ENCODE assay signal across 17 cellular contexts in the genomic region with DNA sequence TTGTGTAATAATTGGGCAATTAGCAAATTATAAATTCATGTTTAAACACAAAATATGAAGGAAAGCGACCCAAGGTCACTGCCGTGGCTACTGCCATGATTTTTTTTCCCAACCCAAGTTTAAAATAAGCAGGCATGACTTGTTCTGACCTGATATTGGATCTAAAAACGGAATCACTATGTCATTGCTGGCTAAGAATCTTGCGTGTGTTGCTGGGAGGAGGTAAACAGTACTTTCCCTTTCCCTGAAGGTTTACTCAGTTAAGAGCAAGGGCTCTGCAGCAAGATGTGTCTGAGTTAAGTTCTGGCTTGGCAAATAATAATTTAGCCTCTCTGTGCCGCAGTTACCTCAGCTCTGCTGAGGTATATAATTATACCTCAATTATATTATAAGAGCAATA.
DNase-seq lines count a peak whose midpoint lies in the region; ATAC-seq, FAIRE-seq and TF ChIP-seq lines count a peak whose summit lies in the region.
"Had no signal": no experiment of that assay in that cellular context is flagged by ENCODE, and none has a peak within 500 bp of the region (broad histone marks: within the 10 kb centered on the region; RNA-seq: fewer than 3 reads in every experiment).

No MANE protein-coding gene starts in this region.

- BruUV-seq in HepG2 (replicated peaks; lab: Mats Ljungman, UMichigan): no TSS peak

- no peak overlapping the region for H2AFZ ChIP-seq in HepG2 (ENCODE audit: low read length)

- POLR2A ChIA-PET in HepG2 (lab: Yijun Ruan, JAX): no interaction called here

- TF ChIP-seq RAD21 in liver (IDR thresholded peaks at IDR 0.05) (no peak), HepG2 (CRISPR knock-in tag; IDR thresholded peaks at IDR 0.05) (no peak)

- FAIRE-seq in HepG2 (lab: Jason Lieb, UNC): no peak
- peak; percentile 29 for FAIRE-seq in pancreas (lab: Jason Lieb, UNC)
- FAIRE-seq: A549, K562, urothelium cell line had no signal

- no peaks in the 10 kb centered on the region for H3K79me2 ChIP-seq in HepG2 (ENCODE audit: insufficient read depth, low read length)

- no peaks in the 10 kb centered on the region for H3K36me3 ChIP-seq in liver (ENCODE audit: control insufficient read depth in 4 of 4, insufficient read depth in 3 of 4, low read depth in 1 of 4, low read length in 3 of 4)
- no peaks in the 10 kb centered on the region; a peak in 1 of 5 replicates for H3K36me3 ChIP-seq in HepG2 (replicated peaks in 1 of 2; ENCODE audit: control insufficient read depth in 1 of 2, insufficient read depth in 2 of 2, low read length in 2 of 2)
- no peaks in the 10 kb centered on the region for H3K36me3 ChIP-seq in pancreas
- no peaks in the 10 kb centered on the region for H3K36me3 ChIP-seq in aorta (ENCODE audit: control insufficient read depth in 1 of 2, insufficient read depth in 2 of 2, low read length in 1 of 2)

- H4K20me1 ChIP-seq in HepG2 (ENCODE audit: insufficient read depth, low read length): no peaks in the 10 kb centered on the region

- no peak overlapping the region for H3K4me2 ChIP-seq in HepG2 (ENCODE audit: low read depth, low read length)
- H3K4me2 ChIP-seq: A549, smooth muscle cell had no signal

- TF ChIP-seq POLR2A in HepG2 (IDR thresholded peaks at IDR 0.05; ENCODE audit: insufficient read depth in 1 of 2, low read depth in 2 of 2, low read length in 2 of 2): no peak

- H3K9ac ChIP-seq in liver (ENCODE audit: low read depth in 1 of 2, low read length in 2 of 2) (no peak overlapping the region), HepG2 (ENCODE audit: insufficient read depth, low read depth, low read length) (no peak overlapping the region)

- H3K27me3 ChIP-seq in liver (ENCODE audit: control insufficient read depth in 4 of 4, insufficient read depth in 4 of 4, low read length in 3 of 4) (no peaks in the 10 kb centered on the region), HepG2 (ENCODE audit: control insufficient read depth in 1 of 2, insufficient read depth in 2 of 2, low read length in 2 of 2) (no peaks in the 10 kb centered on the region), foreskin keratinocyte (no peaks in the 10 kb centered on the region), pancreas (no peaks in the 10 kb centered on the region), aorta (ENCODE audit: control insufficient read depth in 1 of 2, insufficient read depth in 2 of 2, low read length in 1 of 2) (no peaks in the 10 kb centered on the region)

- H3K9me3 ChIP-seq in liver (ENCODE audit: control insufficient read depth in 4 of 4, low read length in 3 of 4): peaks cover 0 to 2% (median 0%) of the 10 kb centered on the region in 4 donors
- 0 out of 2 replicates have a peak, but pooled peaks cover 5% of the 10 kb centered on the region for H3K9me3 ChIP-seq in HepG2 (ENCODE audit: low read length)
- H3K9me3 ChIP-seq in pancreas: no peaks in the 10 kb centered on the region
- no peaks in the 10 kb centered on the region for H3K9me3 ChIP-seq in aorta (ENCODE audit: control insufficient read depth, low read length)
- H3K9me3 ChIP-seq: Caco-2 had no signal

- H3K4me3 ChIP-seq in liver (ENCODE audit: low read depth in 1 of 3, low read length in 3 of 3): no peak overlapping the region
- H3K4me3 ChIP-seq in HepG2 (replicated peaks in 1 of 3; ENCODE audit: insufficient read depth in 1 of 3, low read depth in 2 of 3, low read length in 3 of 3): no peak overlapping the region
- no peak overlapping the region for H3K4me3 ChIP-seq in pancreas
- peak overlapping the region in 1 of 2 donors; percentile 36 for H3K4me3 ChIP-seq in aorta (ENCODE audit: low read length in 2 of 2)
- H3K4me3 ChIP-seq: A549, K562, smooth muscle cell had no signal

- no peak overlapping the region for H3K27ac ChIP-seq in liver (ENCODE audit: low read depth in 1 of 2, low read length in 2 of 2)
- no peak overlapping the region for H3K27ac ChIP-seq in HepG2 (ENCODE audit: extremely low read length, insufficient read depth, low read length)
- peak overlapping the region; percentile 4 for H3K27ac ChIP-seq in foreskin keratinocyte
- H3K27ac ChIP-seq in pancreas: no peak overlapping the region
- H3K27ac ChIP-seq in aorta (ENCODE audit: low read depth in 1 of 2, low read length in 2 of 2): peak overlapping the region; percentile 10 to 80
- H3K27ac ChIP-seq: A549 had no signal

- CTCF ChIA-PET in HepG2 (lab: Yijun Ruan, JAX; ENCODE audit: low intra/inter-chr PET ratio, low total read pairs): no interaction called here

- TF ChIP-seq EP300 in HepG2 (IDR thresholded peaks at IDR 0.05; ENCODE audit: low read depth in 2 of 2, low read length in 2 of 2) (no peak), HepG2 (CRISPR knock-in tag; IDR thresholded peaks at IDR 0.05; ENCODE audit: borderline replicate concordance) (no peak)

- ATAC-seq in HepG2: no peak
- peak; percentile 68 for ATAC-seq in foreskin keratinocyte
- ATAC-seq in pancreas: peak; percentile 33 to 82 (median 65)
- peak; percentile 78 for ATAC-seq in aorta (ENCODE audit: low FRiP score)
- ATAC-seq: A549; activated CD4-positive, CD25-positive, alpha-beta regulatory T cell treated with anti-CD3 and anti-CD28 coated beads, Interleukin-2, amount 50 U/mL, for 24 hours; K562 had no signal

- in situ Hi-C loops in HepG2 (cut with HindIII; ENCODE audit: extremely low pct_ligation_motif_present, low pct_unique_long_range_greater_than_20kb): no loop called here

- DNase-seq in HepG2 (ENCODE audit: low spot score) (no peak), foreskin keratinocyte (peak in 1 of 2 donors; percentile 63), pancreas (no peak), aorta (no peak), NCI-H345 (lab: John Stamatoyannopoulos, UW) (no peak), SHP77 treated with DMSO at 0.1 percent for 48 hours (lab: John Stamatoyannopoulos, UW) (no peak), DMS153 treated with DMSO at 0.1 percent for 48 hours (lab: John Stamatoyannopoulos, UW; ENCODE audit: unreplicated experiment) (no peak)
- DNase-seq: activated T-cell treated with anti-CD3 and anti-CD28 coated beads, Interleukin-2, amount 50 U/mL, for 1 hour; Caco-2; erythroblast; NCI-H1930 had no signal

- intact Hi-C loops in HepG2 (cut with micrococcal nuclease; ENCODE audit: unreplicated experiment) (no loop called here), pancreas (cut with DNase I) (no loop called here), aorta (cut with DNase I) (no loop called here)

- WGBS in liver: 79% methylated on average over 5 of the region's 5 CpGs
- WGBS in HepG2 (ENCODE audit: low lambda C conversion rate): 96% methylated on average over 5 of the region's 5 CpGs
- 40 to 42% methylated on average over 5 of the region's 5 CpGs for WGBS in pancreas, 2 donors
- WGBS in aorta, 2 donors: 7% methylated on average over 5 of the region's 5 CpGs

- H3K4me1 ChIP-seq in liver (ENCODE audit: control insufficient read depth in 4 of 4, insufficient read depth in 4 of 4, low read length in 3 of 4) (no peaks in the 10 kb centered on the region), HepG2 (ENCODE audit: insufficient read depth, low read length) (no peaks in the 10 kb centered on the region), foreskin keratinocyte (peaks cover 4% of the 10 kb centered on the region), pancreas (no peaks in the 10 kb centered on the region), aorta (ENCODE audit: control insufficient read depth in 1 of 2, insufficient read depth in 2 of 2, low read length in 2 of 2) (peaks cover 5 to 8% of the 10 kb centered on the region in 2 donors)
- H3K4me1 ChIP-seq: A549, Caco-2 had no signal

- TF ChIP-seq CTCF in liver (IDR thresholded peaks at IDR 0.05; ENCODE audit: low read depth, low read length, missing input control) (no peak), HepG2 (CRISPR knock-in tag; IDR thresholded peaks at IDR 0.05) (no peak), foreskin keratinocyte (conservative IDR thresholded peaks at IDR 0.05) (no peak), pancreas (IDR thresholded peaks at IDR 0.05) (no peak)

TF ChIP-seq in liver, 16 proteins besides CTCF, POLR2A, EP300 and RAD21:
- TF ChIP-seq NR2F2 (IDR thresholded peaks at IDR 0.05) (peak; percentile 25), JUND (IDR thresholded peaks at IDR 0.05) (no peak)
TF ChIP-seq in liver: peak in this region for 1.

TF ChIP-seq in HepG2, 621 proteins besides CTCF, POLR2A, EP300 and RAD21:
- TF ChIP-seq TAF15 (IDR thresholded peaks at IDR 0.05; ENCODE audit: low read depth, low read length, poor library complexity, severe bottlenecking): no peak
- TF ChIP-seq FOXA3 (CRISPR knock-in tag; IDR thresholded peaks at IDR 0.05): no peak
- TF ChIP-seq ZNF761 (CRISPR knock-in tag; conservative IDR thresholded peaks at IDR 0.05): no peak
- no peak for TF ChIP-seq ZNF615 (CRISPR knock-in tag; IDR thresholded peaks at IDR 0.05; ENCODE audit: borderline replicate concordance)
- no peak for TF ChIP-seq HES4 (CRISPR knock-in tag; IDR thresholded peaks at IDR 0.05; ENCODE audit: borderline replicate concordance)
- no peak for TF ChIP-seq PHB2 (IDR thresholded peaks at IDR 0.05; ENCODE audit: partially characterized antibody)

Comparison
In these comparisons a context has a peak if more than half of its experiments do, and no peak if none do; other contexts are left out.
1. H3K27ac ChIP-seq: peak in foreskin keratinocyte (single experiment) and aorta (2 of 2); none in liver (0 of 2), HepG2 (single experiment) and pancreas (0 of 4).